18 cellular contexts compared by ENCODE assay signal in the genomic region with DNA sequence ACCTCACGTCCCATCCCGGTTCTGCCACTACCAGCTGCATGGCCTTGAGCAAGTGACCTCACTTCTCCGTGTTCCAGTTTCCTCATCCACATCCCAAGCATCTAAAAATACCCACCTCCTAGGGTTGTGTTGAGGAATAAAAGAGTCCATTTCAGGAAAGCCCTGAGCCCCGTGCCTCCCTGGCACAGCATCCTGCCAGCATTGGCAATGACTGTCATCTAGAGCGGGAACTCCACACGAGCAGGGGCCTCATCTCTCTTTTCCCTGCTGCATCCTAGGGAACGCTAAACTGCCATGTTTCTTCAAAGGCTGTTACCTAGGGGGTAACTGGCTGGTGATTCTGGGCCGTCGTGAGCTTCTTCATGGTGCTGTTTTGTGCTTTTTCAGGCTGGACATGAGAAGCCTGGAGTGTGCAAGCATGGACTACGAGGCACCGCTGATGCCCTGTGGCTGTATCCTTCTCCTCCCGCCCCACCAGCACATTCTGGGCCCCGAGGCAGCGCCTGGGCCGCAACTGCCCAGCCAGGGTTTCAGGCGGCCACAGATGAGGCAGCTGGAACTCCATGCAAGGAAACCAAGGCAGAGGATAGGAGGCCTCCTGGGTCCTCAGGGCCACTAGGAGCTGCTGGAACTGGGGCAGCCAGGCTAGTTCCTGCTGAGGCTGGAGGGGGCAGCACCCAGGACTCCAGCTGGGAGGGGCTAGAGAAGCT.
"Had no signal": no experiment of that assay in that cellular context is flagged by ENCODE, and none has a peak within 500 bp of the region (broad histone marks: within the 10 kb centered on the region; RNA-seq: fewer than 3 reads in every experiment).

No MANE protein-coding gene starts in this region.

- DNase-seq: activated CD4-positive, alpha-beta memory T cell treated with anti-CD3 and anti-CD28 coated beads, Interleukin-2, amount 10 ng/mL, durations not matched to agents 7 days and 5 days; activated CD4-positive, alpha-beta T cell treated with anti-CD3 and anti-CD28 coated beads for 1 hour; activated naive CD4-positive, alpha-beta T cell; activated T-cell treated with anti-CD3 and anti-CD28 coated beads, Interleukin-2, amount 50 U/mL, for 72 hours; effector memory CD8-positive, alpha-beta T cell; kidney glomerular epithelial cell; naive thymus-derived CD8-positive, alpha-beta T cell; sigmoid colon; stimulated activated CD4-positive, alpha-beta T cell treated with anti-CD3 and anti-CD28 coated beads, Interleukin-2, amount 100 ng/mL, for 48 hours; stimulated activated CD8-positive, alpha-beta memory T cell treated with anti-CD3 and anti-CD28 coated beads, Interleukin-4, amount 100 ng/mL, for 48 hours; stomach; T1000; tibial artery had no signal

- H3K27me3 ChIP-seq: gastroesophageal sphincter, hepatocyte, sigmoid colon, stomach, tibial artery had no signal

- H3K27ac ChIP-seq: gastroesophageal sphincter, hepatocyte, sigmoid colon, stomach, tibial artery had no signal

- H3K4me2 ChIP-seq: hepatocyte had no signal

- H3K9me3 Mint-ChIP-seq: activated CD4-positive, alpha-beta memory T cell treated with anti-CD3 and anti-CD28 coated beads, Interleukin-2, amount 10 ng/mL, durations not matched to agents 7 days and 5 days; activated T-cell treated with anti-CD3 and anti-CD28 coated beads, Interleukin-2, amount 50 U/mL, for 72 hours; central memory CD8-positive, alpha-beta T cell; effector memory CD8-positive, alpha-beta T cell; naive thymus-derived CD8-positive, alpha-beta T cell had no signal

- H3K27me3 Mint-ChIP-seq: activated CD4-positive, alpha-beta memory T cell treated with anti-CD3 and anti-CD28 coated beads, Interleukin-2, amount 10 ng/mL, durations not matched to agents 7 days and 5 days; central memory CD8-positive, alpha-beta T cell; effector memory CD8-positive, alpha-beta T cell; naive thymus-derived CD8-positive, alpha-beta T cell had no signal

- H3K4me1 Mint-ChIP-seq: activated CD4-positive, alpha-beta memory T cell treated with anti-CD3 and anti-CD28 coated beads, Interleukin-2, amount 10 ng/mL, durations not matched to agents 7 days and 5 days; central memory CD8-positive, alpha-beta T cell; naive thymus-derived CD8-positive, alpha-beta T cell had no signal

- ATAC-seq: activated T-cell treated with anti-CD3 and anti-CD28 coated beads, Interleukin-2, amount 50 U/mL, for 72 hours; effector memory CD8-positive, alpha-beta T cell; gastroesophageal sphincter; mucosa of descending colon; naive thymus-derived CD8-positive, alpha-beta T cell had no signal

- H3K4me3 ChIP-seq: gastroesophageal sphincter, hepatocyte, lung, mucosa of descending colon, sigmoid colon, stomach, tibial artery had no signal

- H3K9me3 ChIP-seq: gastroesophageal sphincter, mucosa of descending colon, sigmoid colon, stomach, tibial artery had no signal

- H3K4me1 ChIP-seq: gastroesophageal sphincter, sigmoid colon, stomach had no signal

- H3K27ac Mint-ChIP-seq: activated CD4-positive, alpha-beta memory T cell treated with anti-CD3 and anti-CD28 coated beads, Interleukin-2, amount 10 ng/mL, durations not matched to agents 7 days and 5 days; activated T-cell treated with anti-CD3 and anti-CD28 coated beads, Interleukin-2, amount 50 U/mL, for 72 hours; naive thymus-derived CD8-positive, alpha-beta T cell had no signal

- H3K79me2 ChIP-seq: hepatocyte had no signal

- H3K4me3 Mint-ChIP-seq: activated CD4-positive, alpha-beta memory T cell treated with anti-CD3 and anti-CD28 coated beads, Interleukin-2, amount 10 ng/mL, durations not matched to agents 7 days and 5 days; activated T-cell treated with anti-CD3 and anti-CD28 coated beads, Interleukin-2, amount 50 U/mL, for 72 hours; central memory CD8-positive, alpha-beta T cell; effector memory CD8-positive, alpha-beta T cell; naive thymus-derived CD8-positive, alpha-beta T cell had no signal

- H2AFZ ChIP-seq: hepatocyte had no signal
